15 cellular contexts compared by ENCODE assay signal in the genomic region with DNA sequence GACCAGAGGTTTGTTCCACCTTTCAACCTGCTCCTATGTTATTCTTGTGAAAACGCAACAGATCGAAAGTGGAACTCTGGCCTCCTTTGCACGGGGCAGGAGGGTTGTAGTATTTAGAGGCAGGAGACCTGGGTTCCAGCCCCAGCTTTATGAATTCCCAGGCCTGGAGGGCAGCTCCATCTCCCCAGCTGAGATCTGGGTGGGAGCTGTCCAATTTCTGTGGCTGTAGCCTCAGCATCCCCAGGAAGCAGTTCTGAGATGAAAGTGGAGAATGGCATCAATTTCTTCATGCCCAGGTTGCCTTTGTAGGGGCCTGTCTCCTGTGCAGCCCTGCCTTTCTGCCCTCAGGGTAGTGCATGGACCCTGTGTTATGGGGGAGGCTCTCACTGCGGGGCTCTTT. TPM values are rescaled to one million over a fixed set of nuclear protein-coding genes. Genes with fewer than 3 reads are reported as not detected.
DNase-seq lines count a peak whose midpoint lies in the region; ATAC-seq, FAIRE-seq and TF ChIP-seq lines count a peak whose summit lies in the region.
"Had no signal": no experiment of that assay in that cellular context is flagged by ENCODE, and none has a peak within 500 bp of the region (broad histone marks: within the 10 kb centered on the region; RNA-seq: fewer than 3 reads in every experiment).

No MANE protein-coding gene starts in this region.

- H3K9me3 ChIP-seq in right cardiac atrium (ENCODE audit: control insufficient read depth, low read length) = no peaks in the 10 kb centered on the region
- no peaks in the 10 kb centered on the region for H3K9me3 ChIP-seq in pancreas
- H3K9me3 ChIP-seq in tibial nerve = no peaks in the 10 kb centered on the region
- H3K9me3 ChIP-seq: colonic mucosa, Peyer's patch had no signal

- H3K79me2 ChIP-seq in mesendoderm (ENCODE audit: control insufficient read depth, insufficient read depth, low read length) = peaks cover 78% of the 10 kb centered on the region

- H3K56ac ChIP-seq in mesendoderm (ENCODE audit: low read length) = no peak overlapping the region

- no peak overlapping the region for H3K4me3 ChIP-seq in right cardiac atrium (ENCODE audit: low read length)
- H3K4me3 ChIP-seq in mesendoderm (ENCODE audit: low read length) = no peak overlapping the region
- H3K4me3 ChIP-seq in pancreas = no peak overlapping the region
- no peak overlapping the region for H3K4me3 ChIP-seq in tibial nerve
- H3K4me3 ChIP-seq: colonic mucosa, Peyer's patch had no signal

- no peak for FAIRE-seq in pancreas (lab: Jason Lieb, UNC)
- FAIRE-seq: kidney had no signal

- H3K27me3 ChIP-seq in right cardiac atrium (ENCODE audit: control insufficient read depth, insufficient read depth) (no peaks in the 10 kb centered on the region), mesendoderm (ENCODE audit: insufficient read depth, low read length, poor library complexity) (no peaks in the 10 kb centered on the region), pancreas (no peaks in the 10 kb centered on the region), tibial nerve (no peaks in the 10 kb centered on the region)
- H3K27me3 ChIP-seq: Peyer's patch had no signal

- no peak overlapping the region for H3K4ac ChIP-seq in mesendoderm (ENCODE audit: low read depth, low read length)

- no peaks in the 10 kb centered on the region for H3K9me3 Mint-ChIP-seq in activated T-helper 1 cell treated with anti-CD3 and anti-CD28 coated beads, Interleukin-12 subunit alpha, Interleukin-12 subunit beta, Interleukin-2, Interleukin-4 antibody, amounts not matched to agents 30 ng/mL and 10 ng/mL and 1 ng/mL, durations not matched to agents 14 hours and 24 hours and 36 hours

- H3K4me2 ChIP-seq in mesendoderm (ENCODE audit: low read length) = no peak overlapping the region

- no peak overlapping the region for H3K18ac ChIP-seq in mesendoderm (ENCODE audit: low read length)

- no peak overlapping the region for H3K23ac ChIP-seq in mesendoderm (ENCODE audit: low read length)

- peak overlapping the region; percentile 96 for H3K27ac Mint-ChIP-seq in activated T-helper 1 cell treated with anti-CD3 and anti-CD28 coated beads, Interleukin-12 subunit alpha, Interleukin-12 subunit beta, Interleukin-2, Interleukin-4 antibody, amounts not matched to agents 30 ng/mL and 10 ng/mL and 1 ng/mL, durations not matched to agents 14 hours and 24 hours and 36 hours

- peak overlapping the region; percentile 100 for H3K9ac ChIP-seq in mesendoderm (ENCODE audit: low read length)

- no peak overlapping the region for H2BK5ac ChIP-seq in mesendoderm (ENCODE audit: low read length)

- no peak overlapping the region for H4K5ac ChIP-seq in mesendoderm (ENCODE audit: low read length)

- H3K27me3 Mint-ChIP-seq in activated T-helper 1 cell treated with anti-CD3 and anti-CD28 coated beads, Interleukin-12 subunit alpha, Interleukin-12 subunit beta, Interleukin-2, Interleukin-4 antibody, amounts not matched to agents 30 ng/mL and 10 ng/mL and 1 ng/mL, durations not matched to agents 14 hours and 24 hours and 36 hours (ENCODE audit: insufficient read depth) = no peaks in the 10 kb centered on the region

- peaks cover 15% of the 10 kb centered on the region for H3K36me3 Mint-ChIP-seq in activated T-helper 1 cell treated with anti-CD3 and anti-CD28 coated beads, Interleukin-12 subunit alpha, Interleukin-12 subunit beta, Interleukin-2, Interleukin-4 antibody, amounts not matched to agents 30 ng/mL and 10 ng/mL and 1 ng/mL, durations not matched to agents 14 hours and 24 hours and 36 hours (ENCODE audit: low read depth)

- no peak overlapping the region for H2BK15ac ChIP-seq in mesendoderm (replicated peaks; ENCODE audit: low read depth)

- WGBS in right cardiac atrium = 92% methylated on average over 4 of the region's 4 CpGs
- no CpG with 5 or more reads among the region's 4 CpGs for WGBS in mesendoderm (ENCODE audit: extremely low coverage, insufficient coverage, low lambda C conversion rate)
- WGBS in pancreas, 2 donors = 95% methylated on average over 4 of the region's 4 CpGs
- WGBS in tibial nerve, 2 donors = 74 to 78% methylated on average over 4 of the region's 4 CpGs

- H2AK5ac ChIP-seq in mesendoderm (ENCODE audit: low read length) = no peak overlapping the region

- ATAC-seq in Right ventricle myocardium inferior (no peak), right cardiac atrium (no peak), pancreas (no peak), GM18498 (IDR thresholded peaks at IDR 0.05; ENCODE audit: unreplicated experiment) (no peak)

- DNase-seq in Right ventricle myocardium inferior (ENCODE audit: missing footprints) (peak; percentile 4), right cardiac atrium (no peak), mesendoderm (no peak), pancreas (no peak), GM20000 (ENCODE audit: low spot score) (no peak), tibial nerve (ENCODE audit: low spot score in 2 of 2) (no peak)
- DNase-seq in activated T-helper 1 cell treated with anti-CD3 and anti-CD28 coated beads, Interleukin-12 subunit alpha, Interleukin-12 subunit beta, Interleukin-2, Interleukin-4 antibody, amounts not matched to agents 30 ng/mL and 10 ng/mL and 1 ng/mL, durations not matched to agents 14 hours and 24 hours and 36 hours (ENCODE audit: low spot score) = no peak
- DNase-seq: Calu3, colonic mucosa, GF-D8, head of caudate nucleus, NCI-H1694 treated with DMSO at 0.1 percent for 48 hours, Peyer's patch had no signal

- intact Hi-C loops in Right ventricle myocardium inferior (cut with DNase I) (no loop called here), right cardiac atrium (cut with DNase I) (no loop called here), pancreas (cut with DNase I) (no loop called here)
- intact Hi-C loops in activated T-helper 1 cell treated with anti-CD3 and anti-CD28 coated beads, Interleukin-12 subunit alpha, Interleukin-12 subunit beta, Interleukin-2, Interleukin-4 antibody, amounts not matched to agents 30 ng/mL and 10 ng/mL and 1 ng/mL, durations not matched to agents 14 hours and 24 hours and 36 hours (cut with micrococcal nuclease) = no loop called here

- H3K36me3 ChIP-seq in mesendoderm (ENCODE audit: control insufficient read depth, insufficient read depth, low read length) (no peaks in the 10 kb centered on the region), pancreas (no peaks in the 10 kb centered on the region), tibial nerve (no peaks in the 10 kb centered on the region)
- H3K36me3 ChIP-seq: colonic mucosa, Peyer's patch had no signal

- peaks cover 18% of the 10 kb centered on the region for H3K4me1 ChIP-seq in right cardiac atrium (ENCODE audit: control insufficient read depth, insufficient read depth, low read length)
- peaks cover 28% of the 10 kb centered on the region for H3K4me1 ChIP-seq in mesendoderm (ENCODE audit: control insufficient read depth, low read depth, low read length)
- peaks cover 0 to 5% (median 2%) of the 10 kb centered on the region in 3 donors for H3K4me1 ChIP-seq in pancreas
- peaks cover 0 to 89% (median 44%) of the 10 kb centered on the region in 4 donors for H3K4me1 ChIP-seq in tibial nerve
- H3K4me1 ChIP-seq: colonic mucosa had no signal

- H3K27ac ChIP-seq in right cardiac atrium (ENCODE audit: low read length) = no peak overlapping the region
- H3K27ac ChIP-seq in mesendoderm (ENCODE audit: low read depth, low read length) = no peak overlapping the region
- no peak overlapping the region for H3K27ac ChIP-seq in pancreas
- peak overlapping the region in 1 of 4 donors; percentile 86 for H3K27ac ChIP-seq in tibial nerve
- H3K27ac ChIP-seq: colonic mucosa had no signal

- no peak overlapping the region for H2BK120ac ChIP-seq in mesendoderm (ENCODE audit: low read depth, low read length)

- TF ChIP-seq EP300 in tibial nerve (IDR thresholded peaks at IDR 0.05) = no peak

- H3K4me1 Mint-ChIP-seq in activated T-helper 1 cell treated with anti-CD3 and anti-CD28 coated beads, Interleukin-12 subunit alpha, Interleukin-12 subunit beta, Interleukin-2, Interleukin-4 antibody, amounts not matched to agents 30 ng/mL and 10 ng/mL and 1 ng/mL, durations not matched to agents 14 hours and 24 hours and 36 hours (ENCODE audit: low read depth) = peaks cover 76% of the 10 kb centered on the region

- peaks cover 25% of the 10 kb centered on the region for H3K79me1 ChIP-seq in mesendoderm (ENCODE audit: low read length)

- TF ChIP-seq CTCF in pancreas (IDR thresholded peaks at IDR 0.05) = no peak
- TF ChIP-seq CTCF in GM20000 (IDR thresholded peaks at IDR 0.05; ENCODE audit: extremely low read depth, missing control alignments) = no peak
- TF ChIP-seq CTCF in tibial nerve (IDR thresholded peaks at IDR 0.05) = no peak

- no peak for TF ChIP-seq POLR2A in tibial nerve (IDR thresholded peaks at IDR 0.05)

- H4K8ac ChIP-seq in mesendoderm (ENCODE audit: low read depth, low read length) = no peak overlapping the region

- peak overlapping the region; percentile 71 for H3K4me3 Mint-ChIP-seq in activated T-helper 1 cell treated with anti-CD3 and anti-CD28 coated beads, Interleukin-12 subunit alpha, Interleukin-12 subunit beta, Interleukin-2, Interleukin-4 antibody, amounts not matched to agents 30 ng/mL and 10 ng/mL and 1 ng/mL, durations not matched to agents 14 hours and 24 hours and 36 hours

RNA-seq across cellular contexts. Expression of gene FADS2, which starts 4.1 kb away (rescaled TPM):
- total RNA-seq in Right ventricle myocardium inferior = 35.7 TPM
- 10 to 100 TPM; 16.4 to 38.1 (median 31.1) TPM for total RNA-seq in right cardiac atrium
- 30.6 TPM for polyA plus RNA-seq in right cardiac atrium
- 250 and 256 TPM in 2 replicates for total RNA-seq in activated T-helper 1 cell treated with anti-CD3 and anti-CD28 coated beads, Interleukin-12 subunit alpha, Interleukin-12 subunit beta, Interleukin-2, Interleukin-4 antibody, amounts not matched to agents 30 ng/mL and 10 ng/mL and 1 ng/mL, durations not matched to agents 14 hours and 24 hours and 36 hours
- polyA plus RNA-seq in mesendoderm (2013, experiment 1 of 2) = 493 TPM
- 506 TPM for polyA plus RNA-seq in mesendoderm (2013, experiment 2 of 2)
- 10 to 100 TPM in 2 of 6 donors, 1 to 10 TPM in 4; 1.7 to 20.5 (median 5.5) TPM for total RNA-seq in pancreas
- 10 to 100 TPM in 1 of 2 donors, 1 to 10 TPM in 1; 8.4 to 21.3 TPM for polyA plus RNA-seq in pancreas
- total RNA-seq in tibial nerve = 10 to 100 TPM; 17.4 to 59.2 (median 32.7) TPM

RNA-seq across cellular contexts. Expression of gene FADS1, which starts 15.4 kb away (rescaled TPM):
- total RNA-seq in Right ventricle myocardium inferior = 25.7 TPM
- total RNA-seq in right cardiac atrium = 10 to 100 TPM; 41.3 to 45.7 (median 43.3) TPM
- 27.6 TPM for polyA plus RNA-seq in right cardiac atrium
- total RNA-seq in activated T-helper 1 cell treated with anti-CD3 and anti-CD28 coated beads, Interleukin-12 subunit alpha, Interleukin-12 subunit beta, Interleukin-2, Interleukin-4 antibody, amounts not matched to agents 30 ng/mL and 10 ng/mL and 1 ng/mL, durations not matched to agents 14 hours and 24 hours and 36 hours = 92.3 and 97.7 TPM in 2 replicates
- polyA plus RNA-seq in mesendoderm (2013, experiment 1 of 2) = 104 TPM
- polyA plus RNA-seq in mesendoderm (2013, experiment 2 of 2) = 102 TPM
- 10 to 100 TPM in 1 of 6 donors, 1 to 10 TPM in 5; 2.3 to 15.1 (median 5.7) TPM for total RNA-seq in pancreas
- polyA plus RNA-seq in pancreas = 1 to 10 TPM; 4.2 to 5.5 TPM
- total RNA-seq in tibial nerve = 10 to 100 TPM; 33.7 to 61.6 (median 47.0) TPM

RNA-seq across cellular contexts. Expression of gene FEN1, which starts 39.5 kb away (rescaled TPM):
- 7.0 TPM for total RNA-seq in Right ventricle myocardium inferior
- total RNA-seq in right cardiac atrium = 1 to 10 TPM; 4.6 to 5.4 (median 5.1) TPM
- polyA plus RNA-seq in right cardiac atrium = 4.6 TPM
- total RNA-seq in activated T-helper 1 cell treated with anti-CD3 and anti-CD28 coated beads, Interleukin-12 subunit alpha, Interleukin-12 subunit beta, Interleukin-2, Interleukin-4 antibody, amounts not matched to agents 30 ng/mL and 10 ng/mL and 1 ng/mL, durations not matched to agents 14 hours and 24 hours and 36 hours = 147 and 149 TPM in 2 replicates
- polyA plus RNA-seq in mesendoderm (2013, experiment 1 of 2) = 74.6 TPM
- polyA plus RNA-seq in mesendoderm (2013, experiment 2 of 2) = 75.1 TPM
- total RNA-seq in pancreas = 1 to 10 TPM; 2.3 to 7.3 (median 5.2) TPM
- polyA plus RNA-seq in pancreas = 1 to 10 TPM; 2.5 to 4.8 TPM
- total RNA-seq in tibial nerve = 10 to 100 TPM in 1 of 4 donors, 1 to 10 TPM in 3; 4.5 to 11.0 (median 4.6) TPM

RNA-seq across cellular contexts. Expression of gene TMEM258, which starts 39.8 kb away (rescaled TPM):
- total RNA-seq in Right ventricle myocardium inferior = 130 TPM
- total RNA-seq in right cardiac atrium = 100 to 1,000 TPM; 107 to 113 (median 111) TPM
- polyA plus RNA-seq in right cardiac atrium = 170 TPM
- 164 and 166 TPM in 2 replicates for total RNA-seq in activated T-helper 1 cell treated with anti-CD3 and anti-CD28 coated beads, Interleukin-12 subunit alpha, Interleukin-12 subunit beta, Interleukin-2, Interleukin-4 antibody, amounts not matched to agents 30 ng/mL and 10 ng/mL and 1 ng/mL, durations not matched to agents 14 hours and 24 hours and 36 hours
- 285 TPM for polyA plus RNA-seq in mesendoderm (2013, experiment 1 of 2)
- polyA plus RNA-seq in mesendoderm (2013, experiment 2 of 2) = 285 TPM
- 100 to 1,000 TPM in 2 of 6 donors, 10 to 100 TPM in 4; 69.8 to 108 (median 94.4) TPM for total RNA-seq in pancreas
- polyA plus RNA-seq in pancreas = 100 to 1,000 TPM in 1 of 2 donors, 10 to 100 TPM in 1; 87.4 to 171 TPM
- total RNA-seq in tibial nerve = 10 to 100 TPM; 21.9 to 56.7 (median 45.2) TPM

RNA-seq across cellular contexts. Expression of gene FADS3, which starts 59.1 kb away (rescaled TPM):
- total RNA-seq in Right ventricle myocardium inferior (113 TPM), right cardiac atrium (10 to 100 TPM; 37.5 to 50.1 (median 42.5) TPM), pancreas (10 to 100 TPM; 11.2 to 26.6 (median 16.7) TPM), tibial nerve (100 to 1,000 TPM; 135 to 327 (median 205) TPM)
- polyA plus RNA-seq in right cardiac atrium (43.1 TPM), pancreas (10 to 100 TPM; 35.2 to 42.7 TPM)
- total RNA-seq in activated T-helper 1 cell treated with anti-CD3 and anti-CD28 coated beads, Interleukin-12 subunit alpha, Interleukin-12 subunit beta, Interleukin-2, Interleukin-4 antibody, amounts not matched to agents 30 ng/mL and 10 ng/mL and 1 ng/mL, durations not matched to agents 14 hours and 24 hours and 36 hours = 9.0 and 14.2 TPM in 2 replicates
- 14.4 TPM for polyA plus RNA-seq in mesendoderm (2013, experiment 1 of 2)
- 13.9 TPM for polyA plus RNA-seq in mesendoderm (2013, experiment 2 of 2)

Comparison
In these comparisons a context has a peak if more than half of its experiments do, and no peak if none do; other contexts are left out.
1. RNA of gene FEN1, which starts 39.5 kb away (total RNA-seq): 147 to 149 TPM in activated T-helper 1 cell treated with anti-CD3 and anti-CD28 coated beads, Interleukin-12 subunit alpha, Interleukin-12 subunit beta, Interleukin-2, Interleukin-4 antibody, amounts not matched to agents 30 ng/mL and 10 ng/mL and 1 ng/mL, durations not matched to agents 14 hours and 24 hours and 36 hours; 7.0 TPM in Right ventricle myocardium inferior (single experiment), 2.3 to 7.3 TPM in pancreas, 4.6 to 5.4 TPM in right cardiac atrium and 4.5 to 11.0 TPM in tibial nerve; every median in the first group is over 10 times any median in the second.